In the genomic region with DNA sequence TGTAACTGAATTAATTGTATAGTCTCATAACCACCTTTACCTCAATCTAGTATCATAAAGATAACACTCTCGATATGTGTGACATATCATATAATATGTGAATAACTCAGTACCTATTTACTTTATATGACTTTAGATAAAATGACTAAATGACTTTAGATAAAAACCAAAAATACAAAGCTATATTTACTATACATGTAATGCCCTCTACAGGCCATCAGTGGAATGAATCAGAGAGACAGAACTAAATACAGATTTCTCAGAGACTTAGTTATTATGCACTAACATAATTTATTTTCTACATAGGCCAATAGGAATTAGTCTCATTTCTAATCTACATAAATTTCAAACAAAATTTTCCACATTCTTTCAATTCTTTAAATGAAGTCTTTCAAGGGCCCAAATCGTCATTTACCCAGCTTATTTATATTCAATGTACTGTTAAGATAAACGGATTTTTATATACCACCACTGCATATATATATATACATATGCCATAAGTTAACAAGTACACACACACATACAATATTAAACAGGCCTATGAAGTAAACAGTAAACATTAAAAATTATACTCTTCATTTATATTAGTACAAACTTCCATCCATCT, we compare ENCODE assay signal across 8 cellular contexts.
DNase-seq lines count a peak whose midpoint lies in the region; ATAC-seq, FAIRE-seq and TF ChIP-seq lines count a peak whose summit lies in the region.

No MANE protein-coding gene starts in this region.

- H3K27me3 Mint-ChIP-seq in astrocyte (ENCODE audit: low read depth, unreplicated experiment) (no peaks in the 10 kb centered on the region), T-cell (no peaks in the 10 kb centered on the region)

- no peak overlapping the region for H3K56ac ChIP-seq in mesendoderm (ENCODE audit: low read length)

- no peak overlapping the region for H2BK15ac ChIP-seq in mesendoderm (replicated peaks; ENCODE audit: low read depth)

- peaks cover 14% of the 10 kb centered on the region for H3K4me1 Mint-ChIP-seq in astrocyte (ENCODE audit: low read depth, unreplicated experiment)
- H3K4me1 Mint-ChIP-seq in T-cell, result peaks cover 0 to 3% (median 2%) of the 10 kb centered on the region in 3 donors

- no peak overlapping the region for H3K27ac ChIP-seq in astrocyte (ENCODE audit: low read depth, low read length)
- H3K27ac ChIP-seq in mesendoderm (ENCODE audit: low read depth, low read length), result no peak overlapping the region

- no peak overlapping the region for H3K18ac ChIP-seq in mesendoderm (ENCODE audit: low read length)

- H3K4me3 ChIP-seq in astrocyte (ENCODE audit: insufficient read depth, low read depth, low read length), result no peak overlapping the region
- H3K4me3 ChIP-seq in mesendoderm (ENCODE audit: low read length), result no peak overlapping the region

- H3K9ac ChIP-seq in astrocyte (ENCODE audit: low read length), result no peak overlapping the region
- no peak overlapping the region for H3K9ac ChIP-seq in mesendoderm (ENCODE audit: low read length)

- no peaks in the 10 kb centered on the region for H3K36me3 Mint-ChIP-seq in astrocyte (ENCODE audit: low read depth, unreplicated experiment)
- peaks cover 15% of the 10 kb centered on the region for H3K36me3 Mint-ChIP-seq in T-cell

- H3K4me2 ChIP-seq in astrocyte (ENCODE audit: low read length), result no peak overlapping the region
- H3K4me2 ChIP-seq in mesendoderm (ENCODE audit: low read length), result no peak overlapping the region

- no peak overlapping the region for H2AFZ ChIP-seq in astrocyte (ENCODE audit: low read depth, low read length)

- CTCF ChIA-PET in T-cell (lab: Charles Lee), result interaction anchor here in 1 of 2 donors (0.6 to 1.0 kb wide), 3 partner anchors 16 to 682 kb away, joined by 3 to 7 read pairs (median 4); no protein-coding TSS in a partner anchor

- no peaks in the 10 kb centered on the region for H3K36me3 ChIP-seq in astrocyte (ENCODE audit: insufficient read depth, low read length)
- no peaks in the 10 kb centered on the region for H3K36me3 ChIP-seq in mesendoderm (ENCODE audit: control insufficient read depth, insufficient read depth, low read length)

- POLR2A ChIA-PET in T-cell (lab: Charles Lee), result no interaction called here

- H3K9me3 Mint-ChIP-seq in astrocyte (ENCODE audit: unreplicated experiment) (peaks cover 2% of the 10 kb centered on the region), T-cell (peaks cover 0 to 7% (median 0%) of the 10 kb centered on the region in 3 donors)

- H3K27ac Mint-ChIP-seq in astrocyte (ENCODE audit: unreplicated experiment) (no peak overlapping the region), T-cell (no peak overlapping the region)

- H3K23ac ChIP-seq in mesendoderm (ENCODE audit: low read length), result no peak overlapping the region

- H4K20me1 ChIP-seq in astrocyte (ENCODE audit: insufficient read depth, low read length), result no peaks in the 10 kb centered on the region

- no peaks in the 10 kb centered on the region for H3K27me3 ChIP-seq in astrocyte (ENCODE audit: insufficient read depth, low read length)
- no peaks in the 10 kb centered on the region for H3K27me3 ChIP-seq in mesendoderm (ENCODE audit: insufficient read depth, low read length, poor library complexity)

- TF ChIP-seq CTCF in D721Med (IDR thresholded peaks at IDR 0.05; ENCODE audit: insufficient read depth, missing control alignments) (peak; percentile 62), astrocyte (IDR thresholded peaks at IDR 0.05; ENCODE audit: insufficient read depth, low read depth, low read length) (peak; percentile 48)

- no peak overlapping the region for H2BK120ac ChIP-seq in mesendoderm (ENCODE audit: low read depth, low read length)

- FAIRE-seq in D721Med (lab: Jason Lieb, UNC) (peak; percentile 82), astrocyte (lab: Jason Lieb, UNC) (peak; percentile 20)

- no peak overlapping the region for H3K4me3 Mint-ChIP-seq in astrocyte (ENCODE audit: unreplicated experiment)
- no peak overlapping the region for H3K4me3 Mint-ChIP-seq in T-cell

- no peak overlapping the region for H3K4ac ChIP-seq in mesendoderm (ENCODE audit: low read depth, low read length)

- H3K4me1 ChIP-seq in astrocyte (ENCODE audit: insufficient read depth, low read length) (peaks cover 5% of the 10 kb centered on the region), mesendoderm (ENCODE audit: control insufficient read depth, low read depth, low read length) (no peaks in the 10 kb centered on the region)

- peak; percentile 56 for ATAC-seq in HG03439 (IDR thresholded peaks at IDR 0.05; ENCODE audit: unreplicated experiment)
- no peak for ATAC-seq in T-cell (replicated peaks in 1 of 4)
- no peak for ATAC-seq in esophagus mucosa

- H2AK5ac ChIP-seq in mesendoderm (ENCODE audit: low read length), result no peak overlapping the region

- H2BK5ac ChIP-seq in mesendoderm (ENCODE audit: low read length), result no peak overlapping the region

- WGBS in mesendoderm (ENCODE audit: extremely low coverage, insufficient coverage, low lambda C conversion rate), result 100% methylated on average over 1 of the region's 3 CpGs

- H3K9me3 ChIP-seq in astrocyte (ENCODE audit: insufficient read depth, low read depth, low read length), result no peaks in the 10 kb centered on the region

- H4K5ac ChIP-seq in mesendoderm (ENCODE audit: low read length), result no peak overlapping the region

- DNase-seq in D721Med (ENCODE audit: insufficient read length, low spot score) (peak; percentile 12), astrocyte (ENCODE audit: low read depth) (no peak), mesendoderm (peak; percentile 5), T-cell (no peak), GDM1 (lab: John Stamatoyannopoulos, UW) (no peak)
- no peak for DNase-seq in stimulated activated CD4-positive, alpha-beta T cell treated with anti-CD3 and anti-CD28 coated beads, Interleukin-15, amount 100 ng/mL, for 24 hours

- H4K8ac ChIP-seq in mesendoderm (ENCODE audit: low read depth, low read length), result no peak overlapping the region

- no peaks in the 10 kb centered on the region for H3K79me2 ChIP-seq in astrocyte (ENCODE audit: insufficient read depth, low read length)
- no peaks in the 10 kb centered on the region for H3K79me2 ChIP-seq in mesendoderm (ENCODE audit: control insufficient read depth, insufficient read depth, low read length)

- no peaks in the 10 kb centered on the region for H3K79me1 ChIP-seq in mesendoderm (ENCODE audit: low read length)

Comparison
In these comparisons a context has a peak if more than half of its experiments do, and no peak if none do; other contexts are left out.
1. DNase-seq: peak in D721Med (single experiment) and mesendoderm (single experiment); none in astrocyte (single experiment), T-cell (0 of 34), stimulated activated CD4-positive, alpha-beta T cell treated with anti-CD3 and anti-CD28 coated beads, Interleukin-15, amount 100 ng/mL, for 24 hours (single experiment) and GDM1 (single experiment).